In genomic region chr1:203769505-203770343, GRCh38 we compare ENCODE assay signal across 1 cellular context.
A peak's percentile ranks its signal among the peaks of the same experiment; 100 is the strongest.
TF ChIP-seq lines count a peak whose summit lies in the region.

No MANE protein-coding gene starts in this region.

TF ChIP-seq in HepG2, 621 proteins besides CTCF, POLR2A, EP300 and RAD21 (continues in another document):
- TF ChIP-seq ZNF446 (CRISPR knock-in tag; IDR thresholded peaks at IDR 0.05) (no peak), XBP1 (CRISPR knock-in tag; IDR thresholded peaks at IDR 0.05) (no peak), REL (CRISPR knock-in tag; conservative IDR thresholded peaks at IDR 0.05) (no peak), ZSCAN20 (CRISPR knock-in tag; IDR thresholded peaks at IDR 0.05; ENCODE audit: borderline replicate concordance) (no peak), ZNF850 (CRISPR knock-in tag; conservative IDR thresholded peaks at IDR 0.05) (no peak), ZNF460 (CRISPR knock-in tag; IDR thresholded peaks at IDR 0.05; ENCODE audit: borderline replicate concordance) (peak; percentile 37; the same call in 1 of the 2 replicates), SRSF4 (IDR thresholded peaks at IDR 0.05; ENCODE audit: low read depth, low read length, poor library complexity, severe bottlenecking) (no peak), ASH2L (IDR thresholded peaks at IDR 0.05; ENCODE audit: insufficient read length, low read depth, low read length) (no peak), NFKBIZ (CRISPR knock-in tag; IDR thresholded peaks at IDR 0.05) (no peak), ZBTB3 (CRISPR knock-in tag; IDR thresholded peaks at IDR 0.05; ENCODE audit: borderline replicate concordance, low read depth) (no peak), CREB1 (IDR thresholded peaks at IDR 0.05) (no peak), CREB1 (CRISPR knock-in tag; IDR thresholded peaks at IDR 0.05) (peak; percentile 30; the same call in 1 of the 2 replicates), MYC (CRISPR knock-in tag; IDR thresholded peaks at IDR 0.05; ENCODE audit: borderline replicate concordance) (no peak), ZNF563 (CRISPR knock-in tag; IDR thresholded peaks at IDR 0.05) (no peak), SMYD3 (CRISPR knock-in tag; IDR thresholded peaks at IDR 0.05) (no peak), JUND (CRISPR knock-in tag; IDR thresholded peaks at IDR 0.05) (no peak), JDP2 (CRISPR knock-in tag; IDR thresholded peaks at IDR 0.05; ENCODE audit: borderline replicate concordance) (no peak), CEBPG (CRISPR knock-in tag; IDR thresholded peaks at IDR 0.05) (peak; percentile 61), FLYWCH1 (CRISPR knock-in tag; IDR thresholded peaks at IDR 0.05) (no peak), THAP11 (CRISPR knock-in tag; IDR thresholded peaks at IDR 0.05) (no peak; the same call in 1 of the 2 replicates), SIX1 (CRISPR knock-in tag; IDR thresholded peaks at IDR 0.05; ENCODE audit: borderline replicate concordance) (no peak), ZNF841 (CRISPR knock-in tag; IDR thresholded peaks at IDR 0.05; ENCODE audit: borderline replicate concordance) (no peak), MAFK (conservative IDR thresholded peaks at IDR 0.05 in 1 of 2, IDR thresholded peaks at IDR 0.05 in 1 of 2; ENCODE audit: low read length in 2 of 2) (no peak), ZNF354B (CRISPR knock-in tag; IDR thresholded peaks at IDR 0.05) (no peak), NFRKB (IDR thresholded peaks at IDR 0.05) (no peak), ZNF235 (CRISPR knock-in tag; IDR thresholded peaks at IDR 0.05; ENCODE audit: borderline replicate concordance) (no peak), ZSCAN12 (CRISPR knock-in tag; IDR thresholded peaks at IDR 0.05) (no peak), ZNF557 (CRISPR knock-in tag; IDR thresholded peaks at IDR 0.05) (no peak), ZNF577 (CRISPR knock-in tag; IDR thresholded peaks at IDR 0.05; ENCODE audit: borderline replicate concordance, low read depth) (no peak), ZFP36 (IDR thresholded peaks at IDR 0.05; ENCODE audit: borderline replicate concordance, low read depth, low read length, partially characterized antibody) (no peak), EEA1 (CRISPR knock-in tag; IDR thresholded peaks at IDR 0.05; ENCODE audit: borderline replicate concordance) (no peak), ZNF543 (CRISPR knock-in tag; IDR thresholded peaks at IDR 0.05) (no peak), ZNF790 (CRISPR knock-in tag; IDR thresholded peaks at IDR 0.05; ENCODE audit: borderline replicate concordance) (no peak), ZZZ3 (CRISPR knock-in tag; IDR thresholded peaks at IDR 0.05; ENCODE audit: borderline replicate concordance) (no peak), ZNF530 (CRISPR knock-in tag; IDR thresholded peaks at IDR 0.05; ENCODE audit: low read depth) (no peak), RFX1 (IDR thresholded peaks at IDR 0.05) (peak; percentile 16; the same call in 1 of the 2 replicates), HDAC2 (CRISPR knock-in tag; IDR thresholded peaks at IDR 0.05) (0 out of 2 replicates have a peak, but pooled peaks have one; percentile 11), ZC3H4 (CRISPR knock-in tag; IDR thresholded peaks at IDR 0.05; ENCODE audit: borderline replicate concordance) (no peak), SYNCRIP (IDR thresholded peaks at IDR 0.05; ENCODE audit: insufficient read depth, low read depth, low read length) (no peak), ZNF598 (CRISPR knock-in tag; IDR thresholded peaks at IDR 0.05; ENCODE audit: borderline replicate concordance) (no peak), ZBTB44 (CRISPR knock-in tag; IDR thresholded peaks at IDR 0.05) (no peak), BCL3 (CRISPR knock-in tag; IDR thresholded peaks at IDR 0.05) (no peak), ZNF761 (CRISPR knock-in tag; conservative IDR thresholded peaks at IDR 0.05) (no peak), ZXDC (CRISPR knock-in tag; IDR thresholded peaks at IDR 0.05) (no peak), FOXP1 (IDR thresholded peaks at IDR 0.05) (no peak), FOXP1 (CRISPR knock-in tag; IDR thresholded peaks at IDR 0.05) (0 out of 2 replicates have a peak, but pooled peaks have one; percentile 19), ATF5 (CRISPR knock-in tag; IDR thresholded peaks at IDR 0.05; ENCODE audit: low read depth) (no peak), ZNF678 (CRISPR knock-in tag; IDR thresholded peaks at IDR 0.05) (no peak), ARID3A (IDR thresholded peaks at IDR 0.05; ENCODE audit: low read depth, low read length) (no peak), RERE (CRISPR knock-in tag; IDR thresholded peaks at IDR 0.05; ENCODE audit: low read depth) (no peak), TFAP4 (IDR thresholded peaks at IDR 0.05; ENCODE audit: borderline replicate concordance, low read depth) (peak; percentile 43; the same call in 1 of the 2 replicates), HMGA1 (CRISPR knock-in tag; conservative IDR thresholded peaks at IDR 0.05) (no peak), ZHX1 (CRISPR knock-in tag; IDR thresholded peaks at IDR 0.05; ENCODE audit: low read depth) (no peak)
